Comparison of ENCODE assay signal across 8 cellular contexts in the genomic region with DNA sequence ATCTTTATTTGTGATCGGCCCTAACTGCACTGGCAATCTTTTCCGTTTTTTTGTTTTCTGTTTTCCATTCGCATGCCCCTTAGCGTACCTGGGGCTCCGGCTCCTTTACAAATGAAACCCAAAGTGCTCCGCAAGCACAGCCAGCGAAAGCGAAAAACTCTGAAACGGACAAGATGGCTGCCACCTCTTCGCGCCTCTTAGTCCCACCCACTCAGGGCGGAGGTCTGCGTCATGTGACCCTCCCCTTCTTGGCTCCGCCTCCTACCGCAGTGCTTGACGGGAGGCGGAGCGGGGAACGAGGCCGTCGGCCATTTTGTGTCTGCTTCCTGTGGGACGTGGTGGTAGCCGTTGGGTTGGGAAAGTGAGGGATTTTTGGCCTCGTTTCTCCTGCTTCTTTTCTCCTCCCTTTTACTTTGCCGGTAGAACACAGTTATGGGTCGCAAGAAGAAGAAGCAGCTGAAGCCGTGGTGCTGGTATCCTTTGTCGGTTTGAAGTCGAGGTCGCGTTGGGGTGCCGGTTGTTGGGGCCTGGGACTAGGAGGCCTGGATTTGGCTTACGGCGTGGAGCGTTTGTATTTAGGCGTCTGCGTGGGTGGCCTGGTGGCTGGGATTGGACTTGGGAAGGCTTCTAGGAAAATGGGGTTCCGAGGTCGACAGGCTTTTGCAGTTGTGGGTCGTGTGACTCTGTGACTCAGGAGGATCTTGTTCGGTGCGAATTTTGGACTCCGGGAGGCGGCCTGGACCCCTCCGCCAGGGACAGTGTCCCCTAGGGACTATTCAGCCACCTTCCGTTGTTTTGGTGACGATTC. TPM values are rescaled to one million over a fixed set of nuclear protein-coding genes. Genes with fewer than 3 reads are reported as not detected.
DNase-seq lines count a peak whose midpoint lies in the region; ATAC-seq and TF ChIP-seq lines count a peak whose summit lies in the region.

A gene (plus strand): TSS at position 304 of the 808 bp plus-strand sequence. CDS start 129 bp downstream, at position 433.

- H3K36me3 ChIP-seq in adrenal gland (replicated peaks in 1 of 2) (peaks cover 0 to 19% of the 10 kb centered on the region in 2 donors), heart left ventricle (peaks cover 0 to 34% (median 31%) of the 10 kb centered on the region in 9 donors)

- H3K27me3 Mint-ChIP-seq in type B pancreatic cell: no peaks in the 10 kb centered on the region

- H3K27me3 ChIP-seq in adrenal gland: no peaks in the 10 kb centered on the region
- H3K27me3 ChIP-seq in heart left ventricle: no peaks in the 10 kb centered on the region

- peak within 1 kb of the TSS; percentile 99 for H3K4me3 Mint-ChIP-seq in type B pancreatic cell

- H3K4me3 ChIP-seq in GM12875 (ENCODE audit: low read depth, low read length) (peak within 1 kb of the TSS; percentile 73), adrenal gland (peak within 1 kb of the TSS; percentile 41 to 97 (median 81)), heart left ventricle (peak within 1 kb of the TSS; percentile 47 to 93 (median 85))

- peak; percentile 98 for DNase-seq in NCI-H146 (lab: John Stamatoyannopoulos, UW)
- DNase-seq in T-helper 1 cell: peak; percentile 90 to 96 (median 93)
- peak; percentile 94 to 98 (median 97) for DNase-seq in adrenal gland
- DNase-seq in heart left ventricle: peak; percentile 96 to 97 (median 96)
- peak; percentile 96 for DNase-seq in pons (ENCODE audit: low spot score)
- DNase-seq in type B pancreatic cell (ENCODE audit: extremely low spot score, unreplicated experiment): peak; percentile 93

- no peaks in the 10 kb centered on the region for H3K9me3 Mint-ChIP-seq in type B pancreatic cell

- intact Hi-C loops in adrenal gland (cut with DNase I) (no loop called here), heart left ventricle (cut with DNase I) (no loop called here)

- H3K9me3 ChIP-seq in adrenal gland (replicated peaks in 1 of 3): no peaks in the 10 kb centered on the region
- no peaks in the 10 kb centered on the region for H3K9me3 ChIP-seq in heart left ventricle

- ATAC-seq in HG02840 (IDR thresholded peaks at IDR 0.05; ENCODE audit: low FRiP score, unreplicated experiment) (peak; percentile 95), heart left ventricle (peak; percentile 99 to 100 (median 99))

- peaks cover 19% of the 10 kb centered on the region for H3K4me1 Mint-ChIP-seq in type B pancreatic cell (ENCODE audit: unreplicated experiment)

- H3K36me3 Mint-ChIP-seq in type B pancreatic cell: peaks cover 29% of the 10 kb centered on the region

- peak within 1 kb of the TSS; percentile 100 for H3K27ac Mint-ChIP-seq in type B pancreatic cell

- H3K27ac ChIP-seq in adrenal gland (peak within 1 kb of the TSS; percentile 92 to 98 (median 96)), heart left ventricle (peak within 1 kb of the TSS; percentile 82 to 97 (median 96))

- TF ChIP-seq POLR2A in adrenal gland (IDR thresholded peaks at IDR 0.05) (peak; percentile 52 to 86), heart left ventricle (IDR thresholded peaks at IDR 0.05) (peak in 1 of 2 donors; percentile 66)

- TF ChIP-seq CTCF in GM12875 (IDR thresholded peaks at IDR 0.05; ENCODE audit: borderline replicate concordance, insufficient read depth, low read depth, low read length): no peak
- peak in 1 of 6 experiments; percentile 8 for TF ChIP-seq CTCF in adrenal gland (IDR thresholded peaks at IDR 0.05)
- TF ChIP-seq CTCF in heart left ventricle (IDR thresholded peaks at IDR 0.05): no peak
- no peak for TF ChIP-seq CTCF in type B pancreatic cell (conservative IDR thresholded peaks at IDR 0.05)

- peaks cover 17 to 39% of the 10 kb centered on the region in 2 donors for H3K4me1 ChIP-seq in adrenal gland (replicated peaks in 1 of 2)
- peaks cover 7 to 48% (median 41%) of the 10 kb centered on the region in 12 donors for H3K4me1 ChIP-seq in heart left ventricle

- WGBS in adrenal gland, 4 donors: 0 to 1% (median 0%) methylated on average over 37 to 47 of the region's 47 CpGs
- WGBS in heart left ventricle, 4 donors: 0 to 1% (median 0%) methylated on average over 46 to 47 of the region's 47 CpGs

RNA-seq across cellular contexts. Expression of the gene that starts here (rescaled TPM):
- total RNA-seq in adrenal gland (100 to 1,000 TPM in 6 of 8 donors, 10 to 100 TPM in 2; 68.7 to 193 (median 130) TPM), heart left ventricle (100 to 1,000 TPM in 1 of 9 donors, 10 to 100 TPM in 8; 59.4 to 108 (median 81.7) TPM), type B pancreatic cell (ENCODE audit: low replicate concordance) (151 and 206 TPM in 2 replicates)
- polyA plus RNA-seq in adrenal gland (100 to 1,000 TPM in 1 of 3 donors, 10 to 100 TPM in 2; 58.8 to 190 (median 68.4) TPM), heart left ventricle (10 to 100 TPM; 42.5 to 67.5 TPM)

Comparison
In these comparisons a context has a peak if more than half of its experiments do, and no peak if none do; other contexts are left out.
1. Peak in every context shown above with its lines: DNase-seq, ATAC-seq, H3K4me3 ChIP-seq and H3K27ac ChIP-seq.